ENCODE assay signal across 1 cellular context in genomic region chr17:731943-732787, GRCh38.
TF ChIP-seq lines count a peak whose summit lies in the region.

Gene TLCD3A, plus strand, starts transcription at chr17:732596. Its CDS starts 52 bp downstream, at chr17:732648.

TF ChIP-seq in K562, 482 proteins besides CTCF, POLR2A, EP300 and RAD21 (continues in another document):
- 0 out of 2 replicates have a peak, but pooled peaks have one; percentile 27 for TF ChIP-seq ZBTB40 (IDR thresholded peaks at IDR 0.05)
- TF ChIP-seq ZBTB40 (CRISPR knock-in tag; IDR thresholded peaks at IDR 0.05) = no peak
- peak; percentile 44 for TF ChIP-seq PHF20 (IDR thresholded peaks at IDR 0.05; ENCODE audit: partially characterized antibody)
- TF ChIP-seq USF2 (CRISPR knock-in tag; IDR thresholded peaks at IDR 0.05) = 0 out of 2 replicates have a peak, but pooled peaks have one; percentile 19
- TF ChIP-seq ZNF316 (IDR thresholded peaks at IDR 0.05) = peak; percentile 16; the same call in 1 of the 2 replicates
- peak; percentile 42 for TF ChIP-seq KDM5B (IDR thresholded peaks at IDR 0.05; ENCODE audit: insufficient replicate concordance, low read depth, low read length)
- peak; percentile 10; the same call in 1 of the 2 replicates for TF ChIP-seq NFIC (IDR thresholded peaks at IDR 0.05)
- TF ChIP-seq ELK1 (CRISPR knock-in tag; IDR thresholded peaks at IDR 0.05) = no peak
- no peak for TF ChIP-seq ZNF217 (CRISPR knock-in tag; IDR thresholded peaks at IDR 0.05)
- TF ChIP-seq EGR1 (conservative IDR thresholded peaks at IDR 0.05) = peak; percentile 18; the same call in 1 of the 2 replicates
- peak; percentile 73 for TF ChIP-seq POLR2G (IDR thresholded peaks at IDR 0.05; ENCODE audit: low read depth, low read length)
- peak in 1 of 2 experiments; percentile 25; a peak in 1 of 4 replicates for TF ChIP-seq SIN3A (IDR thresholded peaks at IDR 0.05; ENCODE audit: borderline replicate concordance in 2 of 2, control insufficient read depth in 1 of 2, low read depth in 2 of 2, low read length in 2 of 2)
- TF ChIP-seq HMGN3 (IDR thresholded peaks at IDR 0.05; ENCODE audit: borderline replicate concordance, extremely low read depth, insufficient read length, low read depth, low read length) = peak; percentile 13
- 0 out of 2 replicates have a peak, but pooled peaks have one; percentile 16 for TF ChIP-seq ZNF592 (IDR thresholded peaks at IDR 0.05)
- 0 out of 4 replicates have a peak, but pooled peaks of 1 of the 2 experiments have one; percentile 38 for TF ChIP-seq NONO (IDR thresholded peaks at IDR 0.05; ENCODE audit: low read depth in 2 of 2, low read length in 1 of 2)
- peak; percentile 32; the same call in 1 of the 2 replicates for TF ChIP-seq ZBTB7A (IDR thresholded peaks at IDR 0.05; ENCODE audit: borderline replicate concordance, control insufficient read depth, low read depth, low read length)
- no peak for TF ChIP-seq AFF1 (IDR thresholded peaks at IDR 0.05; ENCODE audit: low read depth in 1 of 2, partially characterized antibody in 2 of 2)
- peak; percentile 53; the same call in 1 of the 2 replicates for TF ChIP-seq L3MBTL2 (IDR thresholded peaks at IDR 0.05)
- peak in 1 of 2 experiments; percentile 15; a peak in 1 of 4 replicates for TF ChIP-seq UBTF (IDR thresholded peaks at IDR 0.05; ENCODE audit: borderline replicate concordance in 1 of 2, low read depth in 2 of 2, low read length in 2 of 2)
- TF ChIP-seq SMAD4 (CRISPR knock-in tag; conservative IDR thresholded peaks at IDR 0.05) = 0 out of 2 replicates have a peak, but pooled peaks have one; percentile 26
- TF ChIP-seq HOMEZ (CRISPR knock-in tag; IDR thresholded peaks at IDR 0.05) = no peak
- TF ChIP-seq VEZF1 (CRISPR knock-in tag; IDR thresholded peaks at IDR 0.05) = peak; percentile 71
- peak; percentile 8 for TF ChIP-seq RBBP5 (IDR thresholded peaks at IDR 0.05; ENCODE audit: borderline replicate concordance, insufficient read depth, low read length, poor library complexity, severe bottlenecking)
- peak; percentile 44; the same call in 1 of the 2 replicates for TF ChIP-seq CXXC5 (CRISPR knock-in tag; IDR thresholded peaks at IDR 0.05)
- TF ChIP-seq CTBP1 (IDR thresholded peaks at IDR 0.05; ENCODE audit: borderline replicate concordance) = peak; percentile 21; the same call in 1 of the 2 replicates
